26 cellular contexts compared by ENCODE assay signal in genomic region chr10:7811000-7811399, GRCh38. TPM values are rescaled to one million over a fixed set of nuclear protein-coding genes. Genes with fewer than 3 reads are reported as not detected.
DNase-seq lines count a peak whose midpoint lies in the region; TF ChIP-seq lines count a peak whose summit lies in the region.
"Had no signal": no experiment of that assay in that cellular context is flagged by ENCODE, and none has a peak within 500 bp of the region (broad histone marks: within the 10 kb centered on the region; RNA-seq: fewer than 3 reads in every experiment).

No MANE protein-coding gene starts in this region.

- no peak for TF ChIP-seq POLR2A in ovary (IDR thresholded peaks at IDR 0.05)

- no peaks in the 10 kb centered on the region for H3K4me1 ChIP-seq in ovary (ENCODE audit: insufficient read depth)

- no peaks in the 10 kb centered on the region for H3K36me3 ChIP-seq in ovary

- H3K9me3 ChIP-seq in ovary: no peaks in the 10 kb centered on the region

- no peak overlapping the region for H3K4me3 ChIP-seq in ovary
- H3K4me3 ChIP-seq: GM12878, GM23338, K562, SK-N-MC had no signal

- intact Hi-C loops in ovary (cut with DNase I): loop anchor here in 1 of 4 donors (10.0 kb wide), 1 partner anchor 286 kb away; no protein-coding TSS in a partner anchor

- no peaks in the 10 kb centered on the region for H3K27me3 ChIP-seq in ovary

- no peak for TF ChIP-seq EP300 in ovary (IDR thresholded peaks at IDR 0.05)

- H3K27ac ChIP-seq in ovary: no peak overlapping the region
- H3K27ac ChIP-seq: SK-N-MC had no signal

- DNase-seq in DMS53 (lab: John Stamatoyannopoulos, UW) (peak; percentile 45), DMS53 treated with DMSO at 0.1 percent for 48 hours (lab: John Stamatoyannopoulos, UW; ENCODE audit: unreplicated experiment) (no peak), NCI-H69 (lab: John Stamatoyannopoulos, UW) (peak; percentile 32), amniotic epithelial cell (ENCODE audit: low read depth) (peak; percentile 67), kidney glomerular epithelial cell (lab: John Stamatoyannopoulos, UW) (peak; percentile 31), Kasumi-1 (lab: John Stamatoyannopoulos, UW) (no peak), DMS114 treated with DMSO at 0.1 percent for 48 hours (lab: John Stamatoyannopoulos, UW; ENCODE audit: unreplicated experiment) (no peak), ovary (no peak)
- DNase-seq: 8988T, ACHN, DMS79, EL, GDM1, H9, MV-4-11, NCI-H1105, NCI-H1930, NCI-H2107, NCI-H524, NCI-H774, RPMI8226, SIG-M5 had no signal

- TF ChIP-seq CTCF in ovary (IDR thresholded peaks at IDR 0.05): no peak

- WGBS in ovary, 3 donors: 69 to 90% (median 77%) methylated on average over 5 of the region's 5 CpGs

RNA-seq across cellular contexts. Expression of gene TAF3, which starts 7.3 kb away (rescaled TPM):
- 10 to 100 TPM in 5 of 7 donors, 1 to 10 TPM in 2; 8.0 to 13.7 (median 11.8) TPM for total RNA-seq in ovary
- polyA plus RNA-seq in ovary: 10 to 100 TPM in 1 of 2 donors, 1 to 10 TPM in 1; 7.1 to 15.9 TPM

RNA-seq across cellular contexts. Expression of gene ATP5F1C, which starts 23.0 kb away (rescaled TPM):
- total RNA-seq in ovary: 100 to 1,000 TPM; 154 to 214 (median 191) TPM
- polyA plus RNA-seq in ovary: 100 to 1,000 TPM; 179 to 324 TPM

RNA-seq across cellular contexts. Expression of gene KIN, which starts 23.2 kb away (rescaled TPM):
- 10 to 100 TPM in 5 of 7 donors, 1 to 10 TPM in 2; 7.4 to 14.6 (median 12.1) TPM for total RNA-seq in ovary
- polyA plus RNA-seq in ovary: 10 to 100 TPM in 1 of 2 donors, 1 to 10 TPM in 1; 8.2 to 11.4 TPM

Comparison
In these comparisons a context has a peak if more than half of its experiments do, and no peak if none do; other contexts are left out.
1. DNase-seq: peak in DMS53 (single experiment), NCI-H69 (single experiment), amniotic epithelial cell (single experiment) and kidney glomerular epithelial cell (single experiment); none in DMS53 treated with DMSO at 0.1 percent for 48 hours (single experiment), Kasumi-1 (0 of 2), DMS114 treated with DMSO at 0.1 percent for 48 hours (single experiment) and ovary (0 of 5).